Comparison of ENCODE assay signal across 1 cellular context in genomic region chr12:120264511-120265202, GRCh38.
A peak's percentile ranks its signal among the peaks of the same experiment; 100 is the strongest.
TF ChIP-seq lines count a peak whose summit lies in the region.

No MANE protein-coding gene starts in this region.

TF ChIP-seq in K562, 482 proteins besides CTCF, POLR2A, EP300 and RAD21:
- no peak for TF ChIP-seq TCF15 (CRISPR knock-in tag; IDR thresholded peaks at IDR 0.05)
- TF ChIP-seq ZNF740 (CRISPR knock-in tag; IDR thresholded peaks at IDR 0.05), result 0 out of 2 replicates have a peak, but pooled peaks have one; percentile 36
- no peak for TF ChIP-seq ZNF740 (tag; IDR thresholded peaks at IDR 0.05)
- TF ChIP-seq ZNF518B (CRISPR knock-in tag; IDR thresholded peaks at IDR 0.05), result no peak
- TF ChIP-seq ETS2 (tag; IDR thresholded peaks at IDR 0.05; ENCODE audit: borderline replicate concordance, poor library complexity, severe bottlenecking), result no peak
